In genomic region chr2:88627055-88627855, GRCh38 we compare ENCODE assay signal across 1 cellular context.
TF ChIP-seq lines count a peak whose summit lies in the region.

Gene EIF2AK3 (minus strand): TSS chr2:88627464. CDS start chr2:88627274, 190 bp downstream.

TF ChIP-seq in HepG2, 621 proteins besides CTCF, POLR2A, EP300 and RAD21 (continued from another document and continues in another):
- peak; percentile 83; the same call in 1 of the 2 replicates for TF ChIP-seq LBX2 (CRISPR knock-in tag; IDR thresholded peaks at IDR 0.05; ENCODE audit: borderline replicate concordance)
- TF ChIP-seq ATF3 (CRISPR knock-in tag; IDR thresholded peaks at IDR 0.05), result no peak
- TF ChIP-seq MAFG (CRISPR knock-in tag; IDR thresholded peaks at IDR 0.05), result no peak
- TF ChIP-seq PHF20 (CRISPR knock-in tag; IDR thresholded peaks at IDR 0.05), result peak; percentile 80
- no peak for TF ChIP-seq GPBP1L1 (CRISPR knock-in tag; IDR thresholded peaks at IDR 0.05)
- TF ChIP-seq HOXA7 (CRISPR knock-in tag; IDR thresholded peaks at IDR 0.05), result no peak
- no peak for TF ChIP-seq ZMYM3 (CRISPR knock-in tag; IDR thresholded peaks at IDR 0.05)
- no peak for TF ChIP-seq FOXP4 (CRISPR knock-in tag; IDR thresholded peaks at IDR 0.05)
- no peak for TF ChIP-seq KDM6A (CRISPR knock-in tag; IDR thresholded peaks at IDR 0.05; ENCODE audit: low read depth)
- peak; percentile 70 for TF ChIP-seq ZNF687 (CRISPR knock-in tag; IDR thresholded peaks at IDR 0.05)
- TF ChIP-seq ZBTB4 (CRISPR knock-in tag; IDR thresholded peaks at IDR 0.05; ENCODE audit: borderline replicate concordance), result no peak
- TF ChIP-seq HNRNPL (IDR thresholded peaks at IDR 0.05; ENCODE audit: low read depth, low read length), result 0 out of 2 replicates have a peak, but pooled peaks have one; percentile 7
- peak; percentile 93 for TF ChIP-seq ELF4 (CRISPR knock-in tag; IDR thresholded peaks at IDR 0.05; ENCODE audit: borderline replicate concordance)
- TF ChIP-seq ZNF639 (CRISPR knock-in tag; conservative IDR thresholded peaks at IDR 0.05), result peak; percentile 26; the same call in 1 of the 2 replicates
- TF ChIP-seq ZFX (CRISPR knock-in tag; IDR thresholded peaks at IDR 0.05; ENCODE audit: low read depth), result peak; percentile 91
- no peak; the same call in 1 of the 2 replicates for TF ChIP-seq PRDM15 (CRISPR knock-in tag; IDR thresholded peaks at IDR 0.05)
- TF ChIP-seq HMGXB4 (CRISPR knock-in tag; IDR thresholded peaks at IDR 0.05; ENCODE audit: borderline replicate concordance in 1 of 2, low read depth in 1 of 2), result no peak; a peak in 1 of 4 replicates
- TF ChIP-seq ZKSCAN8 (CRISPR knock-in tag; IDR thresholded peaks at IDR 0.05; ENCODE audit: borderline replicate concordance), result no peak
- peak; percentile 61 for TF ChIP-seq BCL6 (CRISPR knock-in tag; IDR thresholded peaks at IDR 0.05)
- no peak for TF ChIP-seq NAIF1 (CRISPR knock-in tag; IDR thresholded peaks at IDR 0.05; ENCODE audit: borderline replicate concordance)
- peak; percentile 57 for TF ChIP-seq HNRNPLL (IDR thresholded peaks at IDR 0.05; ENCODE audit: low read depth, low read length, poor library complexity, severe bottlenecking)
- 0 out of 2 replicates have a peak, but pooled peaks have one; percentile 21 for TF ChIP-seq ZNF121 (CRISPR knock-in tag; IDR thresholded peaks at IDR 0.05)
- no peak for TF ChIP-seq ZFAT (CRISPR knock-in tag; conservative IDR thresholded peaks at IDR 0.05)
- peak; percentile 86 for TF ChIP-seq RFX5 (IDR thresholded peaks at IDR 0.05; ENCODE audit: low read depth, low read length)
- no peak; the same call in 1 of the 2 replicates for TF ChIP-seq WIZ (CRISPR knock-in tag; IDR thresholded peaks at IDR 0.05)
- TF ChIP-seq CHD4 (IDR thresholded peaks at IDR 0.05; ENCODE audit: borderline replicate concordance, low read length), result no peak
- no peak for TF ChIP-seq MTF2 (CRISPR knock-in tag; IDR thresholded peaks at IDR 0.05; ENCODE audit: borderline replicate concordance)
- TF ChIP-seq AHDC1 (CRISPR knock-in tag; IDR thresholded peaks at IDR 0.05; ENCODE audit: borderline replicate concordance), result no peak
